8 cellular contexts compared by ENCODE assay signal in genomic region chr2:44170337-44170736, GRCh38. TPM values are rescaled to one million over a fixed set of nuclear protein-coding genes. Genes with fewer than 3 reads are reported as not detected.
DNase-seq lines count a peak whose midpoint lies in the region; FAIRE-seq and TF ChIP-seq lines count a peak whose summit lies in the region.

No MANE protein-coding gene starts in this region.

- peaks cover 30% of the 10 kb centered on the region for H3K4me1 ChIP-seq in BLaER1
- H3K4me1 ChIP-seq in astrocyte (ENCODE audit: insufficient read depth, low read length) = peaks cover 12% of the 10 kb centered on the region
- H3K4me1 ChIP-seq in thyroid gland = peaks cover 13 to 14% of the 10 kb centered on the region in 2 donors

- peaks cover 13% of the 10 kb centered on the region for H3K9me3 ChIP-seq in BLaER1
- H3K9me3 ChIP-seq in astrocyte (ENCODE audit: insufficient read depth, low read depth, low read length) = no peaks in the 10 kb centered on the region
- no peaks in the 10 kb centered on the region for H3K9me3 ChIP-seq in thyroid gland

- H3K4me1 Mint-ChIP-seq in HFFc6 (ENCODE audit: low read depth) (peaks cover 44% of the 10 kb centered on the region), astrocyte (ENCODE audit: low read depth, unreplicated experiment) (peaks cover 10% of the 10 kb centered on the region)

- TF ChIP-seq CTCF in HFFc6 (IDR thresholded peaks at IDR 0.05) (no peak), astrocyte (IDR thresholded peaks at IDR 0.05; ENCODE audit: insufficient read depth, low read depth, low read length) (no peak), thyroid gland (IDR thresholded peaks at IDR 0.05) (no peak)

- H4K20me1 ChIP-seq in BLaER1 (peaks cover 64% of the 10 kb centered on the region), astrocyte (ENCODE audit: insufficient read depth, low read length) (peaks cover 26% of the 10 kb centered on the region)

- H3K36me3 Mint-ChIP-seq in HFFc6 (ENCODE audit: low read depth) = peaks cover 10% of the 10 kb centered on the region
- H3K36me3 Mint-ChIP-seq in astrocyte (ENCODE audit: low read depth, unreplicated experiment) = no peaks in the 10 kb centered on the region

- peak in 1 of 2 donors; percentile 26 for TF ChIP-seq POLR2A in thyroid gland (IDR thresholded peaks at IDR 0.05)

- H3K9me3 Mint-ChIP-seq in HFFc6 (no peaks in the 10 kb centered on the region), astrocyte (ENCODE audit: unreplicated experiment) (no peaks in the 10 kb centered on the region)

- H3K27ac Mint-ChIP-seq in HFFc6 (peak overlapping the region; percentile 82), astrocyte (ENCODE audit: unreplicated experiment) (peak overlapping the region; percentile 43)

- H3K4me3 ChIP-seq in BLaER1 = peak overlapping the region; percentile 92
- peak overlapping the region; percentile 96 for H3K4me3 ChIP-seq in astrocyte (ENCODE audit: insufficient read depth, low read depth, low read length)
- peak overlapping the region in 2 of 3 donors; percentile 89 to 98 for H3K4me3 ChIP-seq in thyroid gland (replicated peaks in 1 of 3)

- intact Hi-C loops in thyroid gland (cut with DNase I) = no loop called here

- H3K4me3 Mint-ChIP-seq in HFFc6 (peak overlapping the region; percentile 96), astrocyte (ENCODE audit: unreplicated experiment) (peak overlapping the region; percentile 99)

- no peak overlapping the region for H3K27ac ChIP-seq in BLaER1
- H3K27ac ChIP-seq in astrocyte (ENCODE audit: low read depth, low read length) = peak overlapping the region; percentile 88
- peak overlapping the region in 2 of 3 donors; percentile 86 to 95 for H3K27ac ChIP-seq in thyroid gland

- H3K4me2 ChIP-seq in BLaER1 (peak overlapping the region; percentile 89), astrocyte (ENCODE audit: low read length) (peak overlapping the region; percentile 98)

- peaks cover 63% of the 10 kb centered on the region for H3K79me2 ChIP-seq in astrocyte (ENCODE audit: insufficient read depth, low read length)

- no peak overlapping the region for H2AFZ ChIP-seq in astrocyte (ENCODE audit: low read depth, low read length)

- H3K27me3 Mint-ChIP-seq in HFFc6 (ENCODE audit: insufficient read depth) (peaks cover 4% of the 10 kb centered on the region; the same call in 1 of the 2 replicates), astrocyte (ENCODE audit: low read depth, unreplicated experiment) (no peaks in the 10 kb centered on the region)

- FAIRE-seq in astrocyte (lab: Jason Lieb, UNC) = peak; percentile 52

- H3K36me3 ChIP-seq in BLaER1 (peaks cover 15% of the 10 kb centered on the region; the same call in 1 of the 2 replicates), astrocyte (ENCODE audit: insufficient read depth, low read length) (no peaks in the 10 kb centered on the region), thyroid gland (no peaks in the 10 kb centered on the region)

- DNase-seq in HFFc6 (peak; percentile 19), astrocyte (ENCODE audit: low read depth) (peak; percentile 26), left kidney (ENCODE audit: low read depth, low spot score) (peak; percentile 10), thyroid gland (no peak), nucleus accumbens (lab: John Stamatoyannopoulos, UW) (no peak), NCI-H128 (lab: John Stamatoyannopoulos, UW; ENCODE audit: unreplicated experiment) (no peak), AG08396 (ENCODE audit: low spot score) (no peak)

- WGBS in thyroid gland, 2 donors = 3 to 4% methylated on average over 3 of the region's 3 CpGs

- H3K9ac ChIP-seq in BLaER1 (peak overlapping the region; percentile 95), astrocyte (ENCODE audit: low read length) (peak overlapping the region; percentile 95)

- H3K27me3 ChIP-seq in BLaER1 (no peaks in the 10 kb centered on the region), astrocyte (ENCODE audit: insufficient read depth, low read length) (no peaks in the 10 kb centered on the region), thyroid gland (no peaks in the 10 kb centered on the region)

RNA-seq across cellular contexts. Expression of gene PPM1B, which starts 1.7 kb away (rescaled TPM):
- total RNA-seq in HFFc6 (2021; fragmentation: NEBNext Ultra II Directional; extraction: Animal tissue kit (Norgen Biotek cat#: 25700)) = 10 to 100 TPM; 22.8 to 31.6 (median 27.1) TPM
- total RNA-seq in astrocyte = 39.3 and 39.4 TPM in 2 replicates
- total RNA-seq in thyroid gland = 10 to 100 TPM; 36.6 to 71.4 (median 45.1) TPM

Comparison
In these comparisons a context has a peak if more than half of its experiments do, and no peak if none do; other contexts are left out.
1. DNase-seq: peak in HFFc6 (single experiment), astrocyte (single experiment) and left kidney (single experiment); none in thyroid gland (0 of 2), nucleus accumbens (0 of 56), NCI-H128 (single experiment) and AG08396 (single experiment).
2. Peak in every context shown above with its lines, with median percentiles within 50 percentile points of each other: H3K4me3 ChIP-seq.